In genomic region chr5:91206734-91207133, GRCh38 we compare ENCODE assay signal across 18 cellular contexts.
DNase-seq lines count a peak whose midpoint lies in the region; ATAC-seq and TF ChIP-seq lines count a peak whose summit lies in the region.
"Had no signal": no experiment of that assay in that cellular context is flagged by ENCODE, and none has a peak within 500 bp of the region (broad histone marks: within the 10 kb centered on the region; RNA-seq: fewer than 3 reads in every experiment).

No MANE protein-coding gene starts in this region.

- H3K36me3 ChIP-seq in mesenchymal stem cell (ENCODE audit: control insufficient read depth in 1 of 2, insufficient read depth in 2 of 2, low read depth in 1 of 2, low read length in 2 of 2) (no peaks in the 10 kb centered on the region), OCI-LY7 (ENCODE audit: insufficient read depth, low read length) (no peaks in the 10 kb centered on the region)
- H3K36me3 ChIP-seq: BE2C, pancreas, uterus had no signal

- no peak overlapping the region for H2AFZ ChIP-seq in mesenchymal stem cell (ENCODE audit: low read depth, low read length)
- H2AFZ ChIP-seq in OCI-LY7 (ENCODE audit: low read length): no peak overlapping the region

- H3K4ac ChIP-seq in mesenchymal stem cell (ENCODE audit: low read depth in 1 of 2, low read length in 2 of 2): no peak overlapping the region

- H2AK5ac ChIP-seq in mesenchymal stem cell (ENCODE audit: low read length, severe bottlenecking): no peak overlapping the region

- peak; percentile 84 for DNase-seq in EH (ENCODE audit: low read depth)
- DNase-seq in RKO (ENCODE audit: low spot score): peak; percentile 80
- DNase-seq in dermis blood vessel endothelial cell: peak; percentile 18
- DNase-seq in mesenchymal stem cell: peak; percentile 63
- DNase-seq in OCI-LY7 (ENCODE audit: low spot score): no peak
- no peak for DNase-seq in NCI-H748 (lab: John Stamatoyannopoulos, UW; ENCODE audit: unreplicated experiment)
- no peak for DNase-seq in mesenteric fat pad (ENCODE audit: low spot score)
- DNase-seq: activated CD4-positive, alpha-beta memory T cell treated with anti-CD3 and anti-CD28 coated beads, Interleukin-2, amount 10 ng/mL, durations not matched to agents 7 days and 5 days; BE2C; DMS 273 treated with DMSO at 0.1 percent for 48 hours; hypothalamus; left cardiac atrium; NCI-H187; NCI-H69; pancreas; uterus had no signal

- H3K4me3 ChIP-seq in mesenchymal stem cell (ENCODE audit: insufficient read depth in 1 of 2, low read depth in 1 of 2, low read length in 2 of 2) (no peak overlapping the region), OCI-LY7 (ENCODE audit: low read depth, low read length, poor library complexity, severe bottlenecking) (no peak overlapping the region)
- H3K4me3 ChIP-seq: pancreas, uterus had no signal

- H3K9me3 ChIP-seq in mesenchymal stem cell (ENCODE audit: control insufficient read depth, low read length): no peaks in the 10 kb centered on the region
- H3K9me3 ChIP-seq in OCI-LY7 (ENCODE audit: low read length): no peaks in the 10 kb centered on the region
- H3K9me3 ChIP-seq: BE2C, pancreas, uterus had no signal

- H2BK5ac ChIP-seq in mesenchymal stem cell (ENCODE audit: low read depth, low read length, poor library complexity, severe bottlenecking): no peak overlapping the region

- H3K4me1 ChIP-seq in mesenchymal stem cell (ENCODE audit: control insufficient read depth, insufficient read depth, low read depth, low read length) (no peaks in the 10 kb centered on the region), OCI-LY7 (ENCODE audit: insufficient read depth, low read length, poor library complexity, severe bottlenecking) (no peaks in the 10 kb centered on the region)
- H3K4me1 ChIP-seq: BE2C, pancreas had no signal

- no CpG with 5 or more reads among the region's 2 CpGs for WGBS in mesenchymal stem cell

- H4K20me1 ChIP-seq in OCI-LY7 (ENCODE audit: insufficient read depth, low read length): no peaks in the 10 kb centered on the region

- no peak overlapping the region for H2BK15ac ChIP-seq in mesenchymal stem cell (ENCODE audit: low read depth, poor library complexity, severe bottlenecking)

- no peaks in the 10 kb centered on the region for H3K79me1 ChIP-seq in mesenchymal stem cell (replicated peaks; ENCODE audit: low read length, poor library complexity, severe bottlenecking)

- H3K9me2 ChIP-seq in OCI-LY7 (ENCODE audit: insufficient read depth, low read length): no peaks in the 10 kb centered on the region

- intact Hi-C loops in OCI-LY7 (cut with micrococcal nuclease; ENCODE audit: unreplicated experiment): no loop called here

- no peak overlapping the region for H3K14ac ChIP-seq in mesenchymal stem cell (ENCODE audit: low read length in 2 of 2)

- H4K8ac ChIP-seq in mesenchymal stem cell (ENCODE audit: low read length): no peak overlapping the region

- no peak overlapping the region for H3K9ac ChIP-seq in mesenchymal stem cell (ENCODE audit: low read length)

- H2BK120ac ChIP-seq in mesenchymal stem cell (ENCODE audit: low read depth, low read length): no peak overlapping the region

- POLR2A ChIA-PET in OCI-LY7 (lab: Charles Lee): interaction anchor here (0.7 to 1.2 kb wide), 2 partner anchors 15 to 212 kb away, joined by 4 to 9 read pairs; no protein-coding TSS in a partner anchor

- no TSS peak for BruUV-seq in OCI-LY7 (replicated peaks; lab: Mats Ljungman, UMichigan)

- no peaks in the 10 kb centered on the region for H3K79me2 ChIP-seq in OCI-LY7 (ENCODE audit: insufficient read depth, low read depth, low read length)

- no peak overlapping the region for H3K18ac ChIP-seq in mesenchymal stem cell (ENCODE audit: low read depth in 1 of 2, low read length in 2 of 2)

- H3K4me2 ChIP-seq in mesenchymal stem cell (ENCODE audit: low read length, poor library complexity, severe bottlenecking): no peak overlapping the region
- no peak overlapping the region for H3K4me2 ChIP-seq in OCI-LY7 (ENCODE audit: low read length)

- no peak for TF ChIP-seq CTCF in OCI-LY7 (conservative IDR thresholded peaks at IDR 0.05; ENCODE audit: low read length)

- H2BK12ac ChIP-seq in mesenchymal stem cell (ENCODE audit: low read length in 2 of 2): no peak overlapping the region

- no peak overlapping the region for H3K23ac ChIP-seq in mesenchymal stem cell (ENCODE audit: low read length in 2 of 2)

- H3K27ac ChIP-seq in mesenchymal stem cell (ENCODE audit: low read length, poor library complexity, severe bottlenecking) (no peak overlapping the region), OCI-LY7 (ENCODE audit: low read depth, low read length, poor library complexity, severe bottlenecking) (no peak overlapping the region)
- H3K27ac ChIP-seq: pancreas, uterus had no signal

- CTCF ChIA-PET in OCI-LY7 (lab: Charles Lee; ENCODE audit: unreplicated experiment): no interaction called here

- no peak for ATAC-seq in HG02610 (IDR thresholded peaks at IDR 0.05; ENCODE audit: unreplicated experiment)
- ATAC-seq: activated T-helper 17 cell treated with anti-CD3 and anti-CD28 coated beads, Interleukin-2, amount 50 U/mL, for 72 hours; pancreas had no signal

- H4K91ac ChIP-seq in mesenchymal stem cell (ENCODE audit: low read length): no peak overlapping the region

- H3K27me3 ChIP-seq in mesenchymal stem cell (ENCODE audit: control insufficient read depth in 1 of 2, insufficient read depth in 1 of 2, low read length in 2 of 2): no peaks in the 10 kb centered on the region
- H3K27me3 ChIP-seq: BE2C, pancreas, uterus had no signal

Comparison
In these comparisons a context has a peak if more than half of its experiments do, and no peak if none do; other contexts are left out.
1. DNase-seq: peak in EH (single experiment), RKO (single experiment), dermis blood vessel endothelial cell (single experiment) and mesenchymal stem cell (single experiment); none in OCI-LY7 (single experiment), NCI-H748 (single experiment) and mesenteric fat pad (single experiment).